Comparison of ENCODE assay signal across 25 cellular contexts in the genomic region with DNA sequence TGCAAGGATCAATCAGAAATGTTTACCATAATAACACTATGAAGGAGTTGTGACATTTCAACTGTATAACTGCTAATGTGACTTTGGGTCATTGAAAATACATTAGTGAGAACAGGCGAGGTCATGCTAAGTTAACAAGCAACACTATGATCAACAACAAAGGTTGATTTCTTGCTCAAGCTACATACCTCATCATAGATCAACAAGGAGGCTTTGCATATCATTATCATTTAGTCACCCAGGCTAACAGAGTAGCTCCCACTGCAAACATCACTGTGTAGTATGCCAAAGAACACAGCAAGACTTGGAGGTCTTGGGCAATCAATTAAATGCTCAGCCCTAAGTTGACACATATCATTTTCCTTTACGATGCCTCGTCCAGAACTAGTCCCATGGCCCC.
"Had no signal": no experiment of that assay in that cellular context is flagged by ENCODE, and none has a peak within 500 bp of the region (broad histone marks: within the 10 kb centered on the region; RNA-seq: fewer than 3 reads in every experiment).

No MANE protein-coding gene starts in this region.

- H3K4me3 ChIP-seq: left ventricle myocardium inferior, lung, mucosa of descending colon, neural progenitor cell, psoas muscle, right atrium auricular region, right lobe of liver, smooth muscle cell, tibial nerve, uterus had no signal

- H3K36me3 ChIP-seq: left ventricle myocardium inferior, neural progenitor cell, neutrophil, right atrium auricular region, right lobe of liver, tibial nerve, uterus had no signal

- DNase-seq: islet precursor cell; left ventricle myocardium inferior; mesendoderm; midbrain; mucosa of descending colon; naive thymus-derived CD4-positive, alpha-beta T cell; occipital lobe; psoas muscle; right lobe of liver; stimulated activated CD4-positive, alpha-beta T cell treated with anti-CD3 and anti-CD28 coated beads, Interleukin-1b, Interleukin-23, amount 100 ng/mL, for 48 hours; stimulated activated CD4-positive, alpha-beta T cell treated with anti-CD3 and anti-CD28 coated beads, Interleukin-2, amount 100 ng/mL, for 48 hours; stimulated activated CD4-positive, alpha-beta T cell treated with anti-CD3 and anti-CD28 coated beads, Interleukin-4, amount 100 ng/mL, for 4 hours; stimulated activated CD8-positive, alpha-beta memory T cell treated with anti-CD3 and anti-CD28 coated beads, Interleukin-4, amount 100 ng/mL, for 48 hours; stimulated activated naive CD4-positive, alpha-beta T cell treated with Interleukin-2 at 50 U/mL for 16 hours; stimulated activated naive CD8-positive, alpha-beta T cell treated with anti-CD3 and anti-CD28 coated beads, Interleukin-15, amount 100 ng/mL, for 72 hours; substantia nigra; uterus had no signal

- ATAC-seq: mucosa of descending colon; naive thymus-derived CD4-positive, alpha-beta T cell; psoas muscle; stimulated activated memory B cell treated with anti-CD40 and anti-IgM and Interleukin-4, amounts not matched to agents 10 μg/mL and 1 μg/mL and 100 μg/mL, for 72 hours; stimulated activated naive CD8-positive, alpha-beta T cell treated with anti-CD3 and anti-CD28 coated beads, Interleukin-15, amount 100 ng/mL, for 72 hours had no signal

- H3K9me3 ChIP-seq: left ventricle myocardium inferior, mucosa of descending colon, neutrophil, psoas muscle, right atrium auricular region, right lobe of liver, tibial nerve, uterus had no signal

- H3K27ac ChIP-seq: left ventricle myocardium inferior, neural progenitor cell, neutrophil, parathyroid adenoma, psoas muscle, right atrium auricular region, right lobe of liver, tibial nerve, uterus had no signal

- H3K4me1 ChIP-seq: neural progenitor cell, parathyroid adenoma, psoas muscle, right atrium auricular region, right lobe of liver, tibial nerve, uterus had no signal
